8 cellular contexts compared by ENCODE assay signal in the genomic region with DNA sequence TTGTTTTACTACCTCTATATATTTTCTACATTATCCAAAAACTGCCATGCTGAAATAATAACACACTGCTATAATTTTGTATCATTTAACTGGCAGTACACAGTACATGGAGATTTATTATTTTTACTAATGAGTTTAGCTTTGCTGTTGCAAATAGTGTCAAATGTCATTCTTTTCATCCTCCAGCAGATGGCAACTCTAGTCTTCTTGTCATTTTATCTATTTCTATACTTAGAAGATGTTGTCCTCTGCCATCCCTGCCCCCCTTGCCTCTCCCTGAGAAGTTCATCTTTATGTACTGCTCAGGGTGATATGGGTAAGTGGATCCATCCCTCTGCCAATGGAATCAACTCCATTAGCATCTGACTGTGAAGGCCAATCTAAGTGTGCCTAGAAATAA. TPM values are rescaled to one million over a fixed set of nuclear protein-coding genes. Genes with fewer than 3 reads are reported as not detected.
DNase-seq lines count a peak whose midpoint lies in the region; ATAC-seq, FAIRE-seq and TF ChIP-seq lines count a peak whose summit lies in the region.

No MANE protein-coding gene starts in this region.

- no peak overlapping the region for H3K27ac ChIP-seq in C4-2B
- no peak overlapping the region for H3K27ac ChIP-seq in VCaP
- no peak overlapping the region for H3K27ac ChIP-seq in kidney (ENCODE audit: low read depth in 2 of 2, low read length in 2 of 2)
- no peak overlapping the region for H3K27ac ChIP-seq in vagina

- TF ChIP-seq POLR2A in vagina (IDR thresholded peaks at IDR 0.05): no peak

- TF ChIP-seq CTCF in C4-2B (conservative IDR thresholded peaks at IDR 0.05) (peak; percentile 52), LNCaP clone FGC (IDR thresholded peaks at IDR 0.05; ENCODE audit: control insufficient read depth, extremely low read depth, insufficient read depth) (peak; percentile 55), VCaP (conservative IDR thresholded peaks at IDR 0.05) (peak; percentile 71), kidney (IDR thresholded peaks at IDR 0.05; ENCODE audit: borderline replicate concordance, extremely low read depth, insufficient read depth) (peak; percentile 45), vagina (IDR thresholded peaks at IDR 0.05) (no peak)

- DNase-seq in LNCaP clone FGC (ENCODE audit: low read depth) (no peak), kidney (no peak), vagina (ENCODE audit: extremely low spot score in 2 of 2) (no peak), DMS79 treated with DMSO at 0.1 percent for 48 hours (lab: John Stamatoyannopoulos, UW) (no peak), HCEC 1CT (no peak)

- H3K36me3 ChIP-seq in kidney (ENCODE audit: control insufficient read depth in 1 of 2, insufficient read depth in 2 of 2, low read length in 2 of 2) (no peaks in the 10 kb centered on the region), vagina (no peaks in the 10 kb centered on the region)

- ATAC-seq in HG03378 (IDR thresholded peaks at IDR 0.05; ENCODE audit: unreplicated experiment): no peak

- no peaks in the 10 kb centered on the region for H3K27me3 ChIP-seq in vagina

- intact Hi-C loops in kidney (cut with DNase I) (no loop called here), vagina (cut with DNase I) (no loop called here)

- no peak overlapping the region for H3K9ac ChIP-seq in kidney (ENCODE audit: low read length in 2 of 2)

- FAIRE-seq in kidney (lab: Jason Lieb, UNC): no peak

- H3K4me1 ChIP-seq in kidney (ENCODE audit: control insufficient read depth in 1 of 2, insufficient read depth in 1 of 2, low read depth in 1 of 2, low read length in 2 of 2): no peaks in the 10 kb centered on the region
- no peaks in the 10 kb centered on the region for H3K4me1 ChIP-seq in vagina

- H3K9me3 ChIP-seq in kidney (ENCODE audit: control insufficient read depth in 1 of 2, low read length in 2 of 2) (no peaks in the 10 kb centered on the region), vagina (no peaks in the 10 kb centered on the region)

- H3K4me3 ChIP-seq in LNCaP clone FGC (ENCODE audit: low read depth, low read length) (no peak overlapping the region), kidney (ENCODE audit: low read length in 2 of 2) (no peak overlapping the region), vagina (no peak overlapping the region)

RNA-seq across cellular contexts. Expression of a gene that starts 21.7 kb away (rescaled TPM):
- total RNA-seq in kidney (0.09 TPM), vagina (0.98 TPM)
- polyA plus RNA-seq in kidney (ENCODE audit: insufficient read depth, low read depth, low replicate concordance): 1.1 TPM

Comparison
In these comparisons a context has a peak if more than half of its experiments do, and no peak if none do; other contexts are left out.
1. CTCF ChIP-seq: peak in C4-2B (single experiment), LNCaP clone FGC (single experiment), VCaP (single experiment) and kidney (single experiment); none in vagina (0 of 3).